ENCODE assay signal across 1 cellular context in the genomic region with DNA sequence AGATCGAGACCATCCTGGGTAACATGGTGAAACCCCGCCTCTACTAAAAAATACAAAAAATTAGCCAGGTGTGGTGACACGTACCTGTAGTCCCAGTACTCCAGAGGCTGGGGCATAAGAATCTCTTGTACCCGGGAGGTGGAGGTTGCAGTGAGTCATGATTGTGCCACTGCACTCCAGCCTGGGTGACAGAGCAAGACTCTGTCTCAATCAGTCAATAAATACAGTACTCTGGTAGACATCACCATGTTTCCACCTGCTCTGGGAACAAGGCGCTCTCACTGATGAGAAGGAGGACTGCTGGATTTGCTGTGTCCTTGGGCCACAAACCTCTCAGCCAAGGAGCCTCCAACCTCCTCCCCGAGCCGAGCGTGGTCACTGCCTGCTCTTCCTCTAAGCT.
TF ChIP-seq lines count a peak whose summit lies in the region.

No MANE protein-coding gene starts in this region.

TF ChIP-seq in GM23338, 12 proteins besides CTCF, POLR2A, EP300 and RAD21 (continued from another document):
- TF ChIP-seq, protein P1, sequence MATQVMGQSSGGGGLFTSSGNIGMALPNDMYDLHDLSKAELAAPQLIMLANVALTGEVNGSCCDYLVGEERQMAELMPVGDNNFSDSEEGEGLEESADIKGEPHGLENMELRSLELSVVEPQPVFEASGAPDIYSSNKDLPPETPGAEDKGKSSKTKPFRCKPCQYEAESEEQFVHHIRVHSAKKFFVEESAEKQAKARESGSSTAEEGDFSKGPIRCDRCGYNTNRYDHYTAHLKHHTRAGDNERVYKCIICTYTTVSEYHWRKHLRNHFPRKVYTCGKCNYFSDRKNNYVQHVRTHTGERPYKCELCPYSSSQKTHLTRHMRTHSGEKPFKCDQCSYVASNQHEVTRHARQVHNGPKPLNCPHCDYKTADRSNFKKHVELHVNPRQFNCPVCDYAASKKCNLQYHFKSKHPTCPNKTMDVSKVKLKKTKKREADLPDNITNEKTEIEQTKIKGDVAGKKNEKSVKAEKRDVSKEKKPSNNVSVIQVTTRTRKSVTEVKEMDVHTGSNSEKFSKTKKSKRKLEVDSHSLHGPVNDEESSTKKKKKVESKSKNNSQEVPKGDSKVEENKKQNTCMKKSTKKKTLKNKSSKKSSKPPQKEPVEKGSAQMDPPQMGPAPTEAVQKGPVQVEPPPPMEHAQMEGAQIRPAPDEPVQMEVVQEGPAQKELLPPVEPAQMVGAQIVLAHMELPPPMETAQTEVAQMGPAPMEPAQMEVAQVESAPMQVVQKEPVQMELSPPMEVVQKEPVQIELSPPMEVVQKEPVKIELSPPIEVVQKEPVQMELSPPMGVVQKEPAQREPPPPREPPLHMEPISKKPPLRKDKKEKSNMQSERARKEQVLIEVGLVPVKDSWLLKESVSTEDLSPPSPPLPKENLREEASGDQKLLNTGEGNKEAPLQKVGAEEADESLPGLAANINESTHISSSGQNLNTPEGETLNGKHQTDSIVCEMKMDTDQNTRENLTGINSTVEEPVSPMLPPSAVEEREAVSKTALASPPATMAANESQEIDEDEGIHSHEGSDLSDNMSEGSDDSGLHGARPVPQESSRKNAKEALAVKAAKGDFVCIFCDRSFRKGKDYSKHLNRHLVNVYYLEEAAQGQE (IDR thresholded peaks at IDR 0.05; ENCODE audit: unreplicated experiment): no peak
- no peak for TF ChIP-seq EZH2 (IDR thresholded peaks at IDR 0.05; ENCODE audit: low read depth, unreplicated experiment)
- TF ChIP-seq ETS1 (IDR thresholded peaks at IDR 0.05): no peak
- no peak for TF ChIP-seq ZNF462 (CRISPR knock-in tag; IDR thresholded peaks at IDR 0.05)
